ENCODE assay signal across 1 cellular context in the genomic region with DNA sequence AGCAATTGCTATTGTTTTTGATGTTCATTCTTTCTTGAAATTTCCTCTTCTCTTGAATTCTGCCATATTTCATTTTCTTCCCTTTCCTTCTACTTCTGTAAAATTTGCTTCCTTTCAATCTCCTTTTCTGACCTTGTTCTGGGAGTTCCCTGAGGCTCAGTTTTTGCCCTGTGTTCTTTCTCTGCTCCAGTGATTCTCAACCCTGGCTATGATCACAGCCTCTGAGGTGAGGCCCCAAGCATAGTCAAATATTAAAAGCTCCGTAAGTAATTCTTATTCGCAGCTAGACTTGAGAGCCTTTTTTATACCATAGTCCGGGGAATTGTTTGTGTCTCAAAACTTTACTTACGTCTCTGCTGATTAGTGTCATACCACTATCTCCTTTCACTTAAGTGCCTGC.
TF ChIP-seq lines count a peak whose summit lies in the region.

No MANE protein-coding gene starts in this region.

TF ChIP-seq in GM23338, 12 proteins besides CTCF, POLR2A, EP300 and RAD21 (continued from another document):
- no peak for TF ChIP-seq REST (IDR thresholded peaks at IDR 0.05; ENCODE audit: unreplicated experiment)
